Comparison of ENCODE assay signal across 14 cellular contexts in genomic region chr2:25219621-25220020, GRCh38. TPM values are rescaled to one million over a fixed set of nuclear protein-coding genes. Genes with fewer than 3 reads are reported as not detected.
A peak's percentile ranks its signal among the peaks of the same experiment; 100 is the strongest.
DNase-seq lines count a peak whose midpoint lies in the region; ATAC-seq and TF ChIP-seq lines count a peak whose summit lies in the region.
"Had no signal": no experiment of that assay in that cellular context is flagged by ENCODE, and none has a peak within 500 bp of the region (broad histone marks: within the 10 kb centered on the region; RNA-seq: fewer than 3 reads in every experiment).

No MANE protein-coding gene starts in this region.

- no peak for DNase-seq in activated T-cell treated with anti-CD3 and anti-CD28 coated beads, Interleukin-2, amount 50 U/mL, for 72 hours
- no peak for DNase-seq in activated T-cell treated with anti-CD3 and anti-CD28 coated beads, Interleukin-2, amount 50 U/mL, for 24 hours
- DNase-seq in H7 (peak; percentile 45), type B pancreatic cell (ENCODE audit: extremely low spot score, unreplicated experiment) (no peak), MG63 (no peak)
- no peak for DNase-seq in stimulated activated effector memory CD8-positive, alpha-beta T cell treated with anti-CD3 and anti-CD28 coated beads, Interleukin-12 subunit alpha, Interleukin-12 subunit beta, amount 100 ng/mL, for 72 hours (ENCODE audit: low spot score in 2 of 2)
- DNase-seq: ACHN; C1 segment of cervical spinal cord; CD4-positive, alpha-beta T cell; DND-41; GDM1 had no signal

- H3K27me3 ChIP-seq in H7 (ENCODE audit: control insufficient read depth, insufficient read depth, low read length) (no peaks in the 10 kb centered on the region), MG63 (no peaks in the 10 kb centered on the region)

- H3K36me3 ChIP-seq in H7 (replicated peaks; ENCODE audit: control insufficient read depth, insufficient read depth, low read length) (no peaks in the 10 kb centered on the region), MG63 (no peaks in the 10 kb centered on the region)

- no peak overlapping the region for H3K4me3 Mint-ChIP-seq in activated T-cell treated with anti-CD3 and anti-CD28 coated beads, Interleukin-2, amount 50 U/mL, for 72 hours
- H3K4me3 Mint-ChIP-seq in activated T-cell treated with anti-CD3 and anti-CD28 coated beads, Interleukin-2, amount 50 U/mL, for 24 hours, result no peak overlapping the region
- no peak overlapping the region for H3K4me3 Mint-ChIP-seq in type B pancreatic cell
- no peak overlapping the region for H3K4me3 Mint-ChIP-seq in stimulated activated effector memory CD8-positive, alpha-beta T cell treated with anti-CD3 and anti-CD28 coated beads, Interleukin-12 subunit alpha, Interleukin-12 subunit beta, amount 100 ng/mL, for 72 hours
- H3K4me3 Mint-ChIP-seq: CD4-positive, alpha-beta T cell had no signal

- no peaks in the 10 kb centered on the region for H3K9me3 Mint-ChIP-seq in activated T-cell treated with anti-CD3 and anti-CD28 coated beads, Interleukin-2, amount 50 U/mL, for 72 hours
- H3K9me3 Mint-ChIP-seq in activated T-cell treated with anti-CD3 and anti-CD28 coated beads, Interleukin-2, amount 50 U/mL, for 24 hours, result no peaks in the 10 kb centered on the region
- H3K9me3 Mint-ChIP-seq in type B pancreatic cell, result no peaks in the 10 kb centered on the region
- no peaks in the 10 kb centered on the region for H3K9me3 Mint-ChIP-seq in stimulated activated effector memory CD8-positive, alpha-beta T cell treated with anti-CD3 and anti-CD28 coated beads, Interleukin-12 subunit alpha, Interleukin-12 subunit beta, amount 100 ng/mL, for 72 hours
- H3K9me3 Mint-ChIP-seq: CD4-positive, alpha-beta T cell had no signal

- ATAC-seq in activated T-cell treated with anti-CD3 and anti-CD28 coated beads, Interleukin-2, amount 50 U/mL, for 72 hours (replicated peaks in 1 of 2), result no peak
- peak; percentile 39 for ATAC-seq in esophagus mucosa
- ATAC-seq in stimulated activated effector memory CD8-positive, alpha-beta T cell treated with anti-CD3 and anti-CD28 coated beads, Interleukin-12 subunit alpha, Interleukin-12 subunit beta, amount 100 ng/mL, for 72 hours, result no peak

- H3K4me1 Mint-ChIP-seq in activated T-cell treated with anti-CD3 and anti-CD28 coated beads, Interleukin-2, amount 50 U/mL, for 72 hours (ENCODE audit: low read depth), result no peaks in the 10 kb centered on the region
- H3K4me1 Mint-ChIP-seq in activated T-cell treated with anti-CD3 and anti-CD28 coated beads, Interleukin-2, amount 50 U/mL, for 24 hours (ENCODE audit: low read depth), result peaks cover 8% of the 10 kb centered on the region
- H3K4me1 Mint-ChIP-seq in type B pancreatic cell (ENCODE audit: unreplicated experiment), result peaks cover 19% of the 10 kb centered on the region
- H3K4me1 Mint-ChIP-seq in stimulated activated effector memory CD8-positive, alpha-beta T cell treated with anti-CD3 and anti-CD28 coated beads, Interleukin-12 subunit alpha, Interleukin-12 subunit beta, amount 100 ng/mL, for 72 hours, result peaks cover 9% of the 10 kb centered on the region

- no peak for TF ChIP-seq CTCF in type B pancreatic cell (conservative IDR thresholded peaks at IDR 0.05)

- H3K36me3 Mint-ChIP-seq in activated T-cell treated with anti-CD3 and anti-CD28 coated beads, Interleukin-2, amount 50 U/mL, for 72 hours (ENCODE audit: insufficient read depth in 2 of 2), result no peaks in the 10 kb centered on the region
- no peaks in the 10 kb centered on the region for H3K36me3 Mint-ChIP-seq in activated T-cell treated with anti-CD3 and anti-CD28 coated beads, Interleukin-2, amount 50 U/mL, for 24 hours (ENCODE audit: low read depth)
- H3K36me3 Mint-ChIP-seq in type B pancreatic cell, result no peaks in the 10 kb centered on the region
- no peaks in the 10 kb centered on the region for H3K36me3 Mint-ChIP-seq in stimulated activated effector memory CD8-positive, alpha-beta T cell treated with anti-CD3 and anti-CD28 coated beads, Interleukin-12 subunit alpha, Interleukin-12 subunit beta, amount 100 ng/mL, for 72 hours

- H3K27ac Mint-ChIP-seq in activated T-cell treated with anti-CD3 and anti-CD28 coated beads, Interleukin-2, amount 50 U/mL, for 72 hours, result peak overlapping the region; percentile 7
- H3K27ac Mint-ChIP-seq in activated T-cell treated with anti-CD3 and anti-CD28 coated beads, Interleukin-2, amount 50 U/mL, for 24 hours, result no peak overlapping the region
- peak overlapping the region; percentile 56 for H3K27ac Mint-ChIP-seq in type B pancreatic cell
- H3K27ac Mint-ChIP-seq in stimulated activated effector memory CD8-positive, alpha-beta T cell treated with anti-CD3 and anti-CD28 coated beads, Interleukin-12 subunit alpha, Interleukin-12 subunit beta, amount 100 ng/mL, for 72 hours, result no peak overlapping the region
- H3K27ac Mint-ChIP-seq: CD4-positive, alpha-beta T cell had no signal

- no peaks in the 10 kb centered on the region for H3K9me3 ChIP-seq in MG63

- no peak overlapping the region for H3K4me3 ChIP-seq in H7 (ENCODE audit: insufficient read depth, low read depth, low read length)
- H3K4me3 ChIP-seq in MG63, result no peak overlapping the region

- H3K27me3 Mint-ChIP-seq in activated T-cell treated with anti-CD3 and anti-CD28 coated beads, Interleukin-2, amount 50 U/mL, for 72 hours (ENCODE audit: low read depth), result no peaks in the 10 kb centered on the region
- no peaks in the 10 kb centered on the region for H3K27me3 Mint-ChIP-seq in activated T-cell treated with anti-CD3 and anti-CD28 coated beads, Interleukin-2, amount 50 U/mL, for 24 hours
- H3K27me3 Mint-ChIP-seq in type B pancreatic cell, result no peaks in the 10 kb centered on the region
- H3K27me3 Mint-ChIP-seq: CD4-positive, alpha-beta T cell had no signal

RNA-seq across cellular contexts. Expression of gene POMC, which starts 51.2 kb away (rescaled TPM):
- total RNA-seq in activated T-cell treated with anti-CD3 and anti-CD28 coated beads, Interleukin-2, amount 50 U/mL, for 72 hours, result 10 to 100 TPM in 1 of 2 donors, 1 to 10 TPM in 1; 8.0 to 12.5 TPM
- 4.4 and 6.4 TPM in 2 replicates for total RNA-seq in H7 (2014; rRNA removed; shearing (Covaris generic))
- total RNA-seq in esophagus mucosa (0.44 TPM), type B pancreatic cell (ENCODE audit: low replicate concordance) (0.87 and 1.5 TPM in 2 replicates)
- total RNA-seq in MG63 (2014; rRNA removed; shearing (Covaris generic); ENCODE audit: low replicate concordance), result not detected in 2 replicates
- total RNA-seq: A172, H4 had no signal

Comparison
In these comparisons a context has a peak if more than half of its experiments do, and no peak if none do; other contexts are left out.
1. H3K27ac Mint-ChIP-seq: peak in activated T-cell treated with anti-CD3 and anti-CD28 coated beads, Interleukin-2, amount 50 U/mL, for 72 hours (single experiment) and type B pancreatic cell (single experiment); none in activated T-cell treated with anti-CD3 and anti-CD28 coated beads, Interleukin-2, amount 50 U/mL, for 24 hours (single experiment) and stimulated activated effector memory CD8-positive, alpha-beta T cell treated with anti-CD3 and anti-CD28 coated beads, Interleukin-12 subunit alpha, Interleukin-12 subunit beta, amount 100 ng/mL, for 72 hours (single experiment).